Comparison of ENCODE assay signal across 8 cellular contexts in genomic region chr5:133967715-133968056, GRCh38. TPM values are rescaled to one million over a fixed set of nuclear protein-coding genes. Genes with fewer than 3 reads are reported as not detected.
DNase-seq lines count a peak whose midpoint lies in the region; TF ChIP-seq lines count a peak whose summit lies in the region.

No MANE protein-coding gene starts in this region.

- H2BK15ac ChIP-seq in mesenchymal stem cell (ENCODE audit: low read depth, poor library complexity, severe bottlenecking), result no peak overlapping the region

- H3K27me3 Mint-ChIP-seq in Calu3 (ENCODE audit: unreplicated experiment), result no peaks in the 10 kb centered on the region
- H3K27me3 Mint-ChIP-seq in dendritic cell treated with granulocyte-macrophage colony-stimulating factor and Interleukin-4, amounts not matched to agents 40 ng/mL and 50 ng/mL, for 4 days, result no peaks in the 10 kb centered on the region

- H3K27me3 ChIP-seq in OCI-LY3 (ENCODE audit: low read depth, low read length) (no peaks in the 10 kb centered on the region), mesenchymal stem cell (ENCODE audit: control insufficient read depth in 1 of 2, insufficient read depth in 1 of 2, low read length in 2 of 2) (no peaks in the 10 kb centered on the region), vagina (no peaks in the 10 kb centered on the region)

- 13% methylated on average over 6 of the region's 6 CpGs for WGBS in mesenchymal stem cell

- TF ChIP-seq CTCF in Calu3 (IDR thresholded peaks at IDR 0.05; ENCODE audit: unreplicated experiment) (no peak), OCI-LY3 (IDR thresholded peaks at IDR 0.05; ENCODE audit: low read depth, low read length) (no peak), vagina (IDR thresholded peaks at IDR 0.05) (no peak)

- H3K4me3 ChIP-seq in OCI-LY3 (ENCODE audit: low read length) (peak overlapping the region; percentile 84), mesenchymal stem cell (ENCODE audit: insufficient read depth in 1 of 2, low read depth in 1 of 2, low read length in 2 of 2) (peak overlapping the region; percentile 88 to 98), vagina (peak overlapping the region; percentile 82 to 84)

- H3K9me3 ChIP-seq in OCI-LY3 (ENCODE audit: insufficient read depth, low read length) (no peaks in the 10 kb centered on the region), mesenchymal stem cell (ENCODE audit: control insufficient read depth, low read length) (no peaks in the 10 kb centered on the region), vagina (no peaks in the 10 kb centered on the region)

- BruUV-seq in Calu3 (replicated peaks; lab: Mats Ljungman, UMichigan), result no TSS peak

- H2BK5ac ChIP-seq in mesenchymal stem cell (ENCODE audit: low read depth, low read length, poor library complexity, severe bottlenecking), result peak overlapping the region; percentile 85

- intact Hi-C loops in Calu3 (cut with micrococcal nuclease; ENCODE audit: unreplicated experiment) (no loop called here), vagina (cut with DNase I) (no loop called here)
- intact Hi-C loops in dendritic cell treated with granulocyte-macrophage colony-stimulating factor and Interleukin-4, amounts not matched to agents 40 ng/mL and 50 ng/mL, for 4 days (cut with micrococcal nuclease), result loop anchor here (1.0 kb wide), 1 partner anchor 37 kb away; the partner anchor contains the start of gene VDAC1

- H3K4me2 ChIP-seq in OCI-LY3 (ENCODE audit: low read length) (peak overlapping the region; percentile 77), mesenchymal stem cell (ENCODE audit: low read length, poor library complexity, severe bottlenecking) (peak overlapping the region; percentile 87)

- peak overlapping the region; percentile 24 for H3K4ac ChIP-seq in mesenchymal stem cell (ENCODE audit: low read depth in 1 of 2, low read length in 2 of 2)

- no peak overlapping the region for H3K23ac ChIP-seq in mesenchymal stem cell (ENCODE audit: low read length in 2 of 2)

- H4K91ac ChIP-seq in mesenchymal stem cell (ENCODE audit: low read length), result peak overlapping the region; percentile 48

- H3K9me3 Mint-ChIP-seq in Calu3 (ENCODE audit: low read depth, unreplicated experiment), result no peaks in the 10 kb centered on the region
- H3K9me3 Mint-ChIP-seq in dendritic cell treated with granulocyte-macrophage colony-stimulating factor and Interleukin-4, amounts not matched to agents 40 ng/mL and 50 ng/mL, for 4 days, result no peaks in the 10 kb centered on the region

- H3K4me1 Mint-ChIP-seq in Calu3 (ENCODE audit: low read depth, unreplicated experiment), result peaks cover 53% of the 10 kb centered on the region
- H3K4me1 Mint-ChIP-seq in dendritic cell treated with granulocyte-macrophage colony-stimulating factor and Interleukin-4, amounts not matched to agents 40 ng/mL and 50 ng/mL, for 4 days (ENCODE audit: low read depth), result peaks cover 36% of the 10 kb centered on the region

- no peak overlapping the region for H2BK12ac ChIP-seq in mesenchymal stem cell (ENCODE audit: low read length in 2 of 2)

- peak overlapping the region in 1 of 2 experiments; percentile 97 for H3K14ac ChIP-seq in mesenchymal stem cell (ENCODE audit: low read length in 2 of 2)

- H3K4me1 ChIP-seq in OCI-LY3 (ENCODE audit: low read length) (peaks cover 14% of the 10 kb centered on the region), mesenchymal stem cell (ENCODE audit: control insufficient read depth, insufficient read depth, low read depth, low read length) (peaks cover 11% of the 10 kb centered on the region), vagina (peaks cover 34% of the 10 kb centered on the region)

- H3K36me3 ChIP-seq in OCI-LY3 (replicated peaks; ENCODE audit: low read depth, low read length) (peaks cover 6% of the 10 kb centered on the region), mesenchymal stem cell (ENCODE audit: control insufficient read depth in 1 of 2, insufficient read depth in 2 of 2, low read depth in 1 of 2, low read length in 2 of 2) (peaks cover 9 to 23% of the 10 kb centered on the region in 2 experiments), vagina (peaks cover 0 to 13% of the 10 kb centered on the region in 2 donors)

- H2AK5ac ChIP-seq in mesenchymal stem cell (ENCODE audit: low read length, severe bottlenecking), result no peak overlapping the region

- H2AFZ ChIP-seq in OCI-LY3 (ENCODE audit: low read depth, low read length) (no peak overlapping the region), mesenchymal stem cell (ENCODE audit: low read depth, low read length) (no peak overlapping the region)

- no peak overlapping the region for H4K8ac ChIP-seq in mesenchymal stem cell (ENCODE audit: low read length)

- CTCF ChIA-PET in Calu3 (lab: Charles Lee), result interaction anchor here (1.5 kb wide), 1 partner anchor 29 kb away, joined by 4 read pairs; no protein-coding TSS in a partner anchor

- TF ChIP-seq POLR2A in vagina (IDR thresholded peaks at IDR 0.05), result no peak

- H2BK120ac ChIP-seq in mesenchymal stem cell (ENCODE audit: low read depth, low read length), result no peak overlapping the region

- no peak overlapping the region; the same call in 1 of the 2 replicates for H3K27ac ChIP-seq in OCI-LY3 (ENCODE audit: low read length)
- H3K27ac ChIP-seq in mesenchymal stem cell (ENCODE audit: low read length, poor library complexity, severe bottlenecking), result peak overlapping the region; percentile 84
- peak overlapping the region; percentile 92 for H3K27ac ChIP-seq in vagina

- peaks cover 48% of the 10 kb centered on the region for H3K36me3 Mint-ChIP-seq in Calu3 (ENCODE audit: insufficient read depth, unreplicated experiment)
- peaks cover 30% of the 10 kb centered on the region for H3K36me3 Mint-ChIP-seq in dendritic cell treated with granulocyte-macrophage colony-stimulating factor and Interleukin-4, amounts not matched to agents 40 ng/mL and 50 ng/mL, for 4 days (ENCODE audit: low read depth)

- DNase-seq in Calu3, result peak; percentile 29
- DNase-seq in mesenchymal stem cell, result peak; percentile 90
- no peak for DNase-seq in vagina (ENCODE audit: extremely low spot score in 2 of 2)
- no peak for DNase-seq in NK-92 treated with Interleukin-12 subunit alpha and Interleukin-12 subunit beta, amount 100 ng/mL, for 24 hours (lab: John Stamatoyannopoulos, UW)
- no peak for DNase-seq in epidermal melanocyte (ENCODE audit: insufficient read length, low spot score)
- DNase-seq in NCI-H510A treated with DMSO at 0.1 percent for 48 hours (lab: John Stamatoyannopoulos, UW), result no peak

- no peaks in the 10 kb centered on the region for H4K20me1 ChIP-seq in OCI-LY3 (ENCODE audit: insufficient read depth, low read length)

- peaks cover 54% of the 10 kb centered on the region for H3K79me2 ChIP-seq in OCI-LY3 (ENCODE audit: low read length)

- H3K9ac ChIP-seq in OCI-LY3 (ENCODE audit: low read length) (peak overlapping the region; percentile 84), mesenchymal stem cell (ENCODE audit: low read length) (peak overlapping the region; percentile 99)

- H3K79me1 ChIP-seq in mesenchymal stem cell (replicated peaks; ENCODE audit: low read length, poor library complexity, severe bottlenecking), result peaks cover 3% of the 10 kb centered on the region

- peak overlapping the region in 1 of 2 experiments; percentile 23 for H3K18ac ChIP-seq in mesenchymal stem cell (ENCODE audit: low read depth in 1 of 2, low read length in 2 of 2)

- peak overlapping the region; percentile 99 for H3K4me3 Mint-ChIP-seq in Calu3 (ENCODE audit: low read depth, unreplicated experiment)
- H3K4me3 Mint-ChIP-seq in dendritic cell treated with granulocyte-macrophage colony-stimulating factor and Interleukin-4, amounts not matched to agents 40 ng/mL and 50 ng/mL, for 4 days, result peak overlapping the region; percentile 90

- peak overlapping the region; percentile 93 for H3K27ac Mint-ChIP-seq in Calu3 (ENCODE audit: unreplicated experiment)
- peak overlapping the region; percentile 97 for H3K27ac Mint-ChIP-seq in dendritic cell treated with granulocyte-macrophage colony-stimulating factor and Interleukin-4, amounts not matched to agents 40 ng/mL and 50 ng/mL, for 4 days

RNA-seq across cellular contexts. Expression of gene C5orf15, which starts 0.7 kb away (rescaled TPM):
- total RNA-seq in Calu3 (2022) (104 TPM in 2 replicates), vagina (35.8 TPM)
- 132 TPM for polyA plus RNA-seq in mesenchymal stem cell (2013, experiment 1 of 2)
- 138 TPM for polyA plus RNA-seq in mesenchymal stem cell (2013, experiment 2 of 2)

RNA-seq across cellular contexts. Expression of gene VDAC1, which starts 37.1 kb away (rescaled TPM):
- 377 and 410 TPM in 2 replicates for total RNA-seq in Calu3 (2022)
- 183 TPM for polyA plus RNA-seq in mesenchymal stem cell (2013, experiment 1 of 2)
- polyA plus RNA-seq in mesenchymal stem cell (2013, experiment 2 of 2), result 184 TPM
- 95.3 TPM for total RNA-seq in vagina

Comparison
In these comparisons a context has a peak if more than half of its experiments do, and no peak if none do; other contexts are left out.
1. DNase-seq: peak in Calu3 (single experiment) and mesenchymal stem cell (single experiment); none in vagina (0 of 2), NK-92 treated with Interleukin-12 subunit alpha and Interleukin-12 subunit beta, amount 100 ng/mL, for 24 hours (single experiment), epidermal melanocyte (single experiment) and NCI-H510A treated with DMSO at 0.1 percent for 48 hours (single experiment).
2. Peak in every context shown above with its lines, with median percentiles within 50 percentile points of each other: H3K4me3 ChIP-seq.